8 cellular contexts compared by ENCODE assay signal in the genomic region with DNA sequence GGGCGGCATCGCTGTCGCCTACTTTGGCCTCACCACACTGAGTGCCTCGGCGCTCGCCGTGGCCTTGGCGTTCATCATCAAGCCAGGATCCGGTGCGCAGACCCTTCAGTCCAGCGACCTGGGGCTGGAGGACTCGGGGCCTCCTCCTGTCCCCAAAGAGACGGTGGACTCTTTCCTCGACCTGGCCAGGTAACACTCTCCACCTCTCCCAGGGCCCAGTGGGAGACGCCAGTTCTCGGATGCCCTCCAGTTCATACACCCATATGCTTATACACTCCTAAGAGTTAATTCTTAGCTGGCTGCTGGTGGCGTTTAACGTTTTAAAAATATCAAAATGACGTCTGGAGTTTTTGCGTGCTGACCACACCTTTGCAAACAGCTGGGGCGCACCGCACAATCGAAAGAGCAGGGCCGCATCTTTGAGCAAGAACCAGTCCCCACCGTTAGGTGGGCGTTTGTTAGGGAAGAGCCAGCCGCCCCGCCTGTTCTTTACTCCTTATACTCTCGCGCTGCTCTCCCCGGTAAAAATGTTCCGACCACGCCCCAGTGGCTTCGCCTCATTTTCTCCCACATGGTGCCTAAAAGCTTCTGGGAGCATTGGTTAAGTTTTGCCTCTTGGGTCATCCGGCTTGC. TPM values are rescaled to one million over a fixed set of nuclear protein-coding genes. Genes with fewer than 3 reads are reported as not detected.
A peak's percentile ranks its signal among the peaks of the same experiment; 100 is the strongest.
DNase-seq lines count a peak whose midpoint lies in the region; ATAC-seq and TF ChIP-seq lines count a peak whose summit lies in the region.

No MANE protein-coding gene starts in this region.

- peak overlapping the region; percentile 100 for H3K4me2 ChIP-seq in skeletal muscle satellite cell (ENCODE audit: low read length)

- intact Hi-C loops in Calu3 (cut with micrococcal nuclease; ENCODE audit: unreplicated experiment), result no loop called here

- in situ Hi-C loops in HAP-1 (cut with MboI; ENCODE audit: low sequenced_read_pairs), result no loop called here

- no peak for ATAC-seq in GM21825 (IDR thresholded peaks at IDR 0.05; ENCODE audit: unreplicated experiment)

- H3K4me1 ChIP-seq in HAP-1, result peaks cover 11% of the 10 kb centered on the region; the same call in 1 of the 2 replicates
- H3K4me1 ChIP-seq in skeletal muscle satellite cell (ENCODE audit: control insufficient read depth, insufficient read depth, low read length), result peaks cover 18% of the 10 kb centered on the region

- H3K4me3 Mint-ChIP-seq in Calu3 (ENCODE audit: low read depth, unreplicated experiment) (peak overlapping the region; percentile 96), glutamatergic neuron (ENCODE audit: unreplicated experiment) (peak overlapping the region; percentile 93)

- H3K27me3 ChIP-seq in HAP-1 (ENCODE audit: low read depth) (no peaks in the 10 kb centered on the region), skeletal muscle satellite cell (ENCODE audit: control insufficient read depth, insufficient read depth, low read length) (no peaks in the 10 kb centered on the region)

- TF ChIP-seq CTCF in Calu3 (IDR thresholded peaks at IDR 0.05; ENCODE audit: unreplicated experiment) (no peak), VCaP (conservative IDR thresholded peaks at IDR 0.05) (no peak), glutamatergic neuron (IDR thresholded peaks at IDR 0.05; ENCODE audit: partially characterized antibody, unreplicated experiment) (no peak)

- no peaks in the 10 kb centered on the region; the same call in 1 of the 2 replicates for H3K36me3 ChIP-seq in HAP-1 (replicated peaks)
- H3K36me3 ChIP-seq in skeletal muscle satellite cell (ENCODE audit: insufficient read depth, low read length), result no peaks in the 10 kb centered on the region

- H3K36me3 Mint-ChIP-seq in Calu3 (ENCODE audit: insufficient read depth, unreplicated experiment), result peaks cover 34% of the 10 kb centered on the region
- H3K36me3 Mint-ChIP-seq in glutamatergic neuron (ENCODE audit: unreplicated experiment), result no peaks in the 10 kb centered on the region

- CTCF ChIA-PET in Calu3 (lab: Charles Lee), result no interaction called here

- no peaks in the 10 kb centered on the region for H3K9me3 Mint-ChIP-seq in Calu3 (ENCODE audit: low read depth, unreplicated experiment)
- H3K9me3 Mint-ChIP-seq in glutamatergic neuron (ENCODE audit: unreplicated experiment), result peaks cover 10% of the 10 kb centered on the region

- H3K27ac Mint-ChIP-seq in Calu3 (ENCODE audit: unreplicated experiment), result peak overlapping the region; percentile 93
- H3K27ac Mint-ChIP-seq in glutamatergic neuron (ENCODE audit: unreplicated experiment), result peak overlapping the region; percentile 80

- peaks cover 50% of the 10 kb centered on the region for H3K4me1 Mint-ChIP-seq in Calu3 (ENCODE audit: low read depth, unreplicated experiment)
- H3K4me1 Mint-ChIP-seq in glutamatergic neuron (ENCODE audit: low read depth, unreplicated experiment), result peaks cover 8% of the 10 kb centered on the region

- peak overlapping the region; percentile 74 for H3K4me3 ChIP-seq in HAP-1
- H3K4me3 ChIP-seq in skeletal muscle satellite cell (ENCODE audit: low read length), result peak overlapping the region; percentile 96

- DNase-seq in Calu3 (no peak), HAP-1 (ENCODE audit: low spot score in 2 of 2) (no peak), glutamatergic neuron (peak; percentile 31), T1000 (lab: John Stamatoyannopoulos, UW) (no peak), medulla oblongata (ENCODE audit: extremely low spot score) (no peak)

- H3K9me3 ChIP-seq in HAP-1, result no peaks in the 10 kb centered on the region
- no peaks in the 10 kb centered on the region for H3K9me3 ChIP-seq in skeletal muscle satellite cell (replicated peaks; ENCODE audit: low read length)

- H3K9ac ChIP-seq in skeletal muscle satellite cell (ENCODE audit: low read depth, low read length), result peak overlapping the region; percentile 96

- H3K27me3 Mint-ChIP-seq in Calu3 (ENCODE audit: unreplicated experiment) (peaks cover 21% of the 10 kb centered on the region), glutamatergic neuron (ENCODE audit: unreplicated experiment) (peaks cover 12% of the 10 kb centered on the region)

- H3K27ac ChIP-seq in VCaP, result peak overlapping the region; percentile 97

- no TSS peak for BruUV-seq in Calu3 (replicated peaks; lab: Mats Ljungman, UMichigan)

RNA-seq across cellular contexts. Expression of gene SLC1A4, which starts 0.9 kb away (rescaled TPM):
- total RNA-seq in Calu3 (2022) (15.4 and 22.9 TPM in 2 replicates), glutamatergic neuron (ENCODE audit: unreplicated experiment) (27.9 TPM)
- 4.8 and 6.8 TPM in 2 replicates for total RNA-seq in skeletal muscle satellite cell (2012; rRNA removed)
